In the genomic region with DNA sequence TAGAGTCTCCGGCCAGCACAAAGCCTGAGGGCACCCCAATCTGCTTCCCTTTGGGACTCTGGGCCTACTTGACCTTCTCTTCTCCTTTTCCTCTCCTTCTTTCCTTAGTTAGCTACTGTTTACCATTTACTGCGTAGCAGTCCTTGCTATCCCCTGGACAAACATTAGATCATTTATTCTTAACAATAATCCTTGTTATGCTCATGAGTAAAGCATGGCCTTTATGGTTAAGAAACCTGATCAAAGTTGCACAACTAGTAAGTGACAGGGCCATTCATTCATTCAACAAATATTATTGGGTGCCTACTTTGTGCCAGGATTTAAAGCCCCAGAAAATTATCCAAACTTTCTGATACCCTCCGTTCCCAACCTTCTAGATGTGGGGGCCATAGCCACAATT, we compare ENCODE assay signal across 11 cellular contexts. TPM values are rescaled to one million over a fixed set of nuclear protein-coding genes. Genes with fewer than 3 reads are reported as not detected.
DNase-seq lines count a peak whose midpoint lies in the region; ATAC-seq and TF ChIP-seq lines count a peak whose summit lies in the region.
"Had no signal": no experiment of that assay in that cellular context is flagged by ENCODE, and none has a peak within 500 bp of the region (broad histone marks: within the 10 kb centered on the region; RNA-seq: fewer than 3 reads in every experiment).

No MANE protein-coding gene starts in this region.

- peak overlapping the region; percentile 15 for H2AFZ ChIP-seq in neuronal stem cell (ENCODE audit: low read length)

- no peak overlapping the region for H4K8ac ChIP-seq in neuronal stem cell (ENCODE audit: low read depth, low read length)

- H3K9ac ChIP-seq in neuronal stem cell (ENCODE audit: low read depth, low read length, poor library complexity) = no peak overlapping the region

- no peak for TF ChIP-seq CTCF in cardiac muscle cell (IDR thresholded peaks at IDR 0.05; ENCODE audit: low read depth, low read length)
- TF ChIP-seq CTCF in coronary artery (IDR thresholded peaks at IDR 0.05) = no peak
- no peak for TF ChIP-seq CTCF in uterus (IDR thresholded peaks at IDR 0.05)

- no peak overlapping the region for H4K91ac ChIP-seq in neuronal stem cell (ENCODE audit: low read depth, low read length, poor library complexity)

- no peaks in the 10 kb centered on the region for H3K9me3 ChIP-seq in cardiac muscle cell (ENCODE audit: low read depth)
- H3K9me3 ChIP-seq in neuronal stem cell (replicated peaks in 1 of 2; ENCODE audit: control insufficient read depth in 2 of 2, insufficient read depth in 1 of 2, low read depth in 1 of 2, low read length in 2 of 2) = no peaks in the 10 kb centered on the region
- H3K9me3 ChIP-seq in uterus = no peaks in the 10 kb centered on the region

- no peak overlapping the region for H2AK5ac ChIP-seq in neuronal stem cell (ENCODE audit: low read depth, low read length)

- no peak for TF ChIP-seq POLR2A in uterus (IDR thresholded peaks at IDR 0.05)

- H2BK15ac ChIP-seq in neuronal stem cell (ENCODE audit: low read length) = no peak overlapping the region

- H3K14ac ChIP-seq in neuronal stem cell (ENCODE audit: low read length) = no peak overlapping the region

- no peak overlapping the region for H3K23ac ChIP-seq in neuronal stem cell (ENCODE audit: low read depth, low read length, poor library complexity)

- H3K18ac ChIP-seq in neuronal stem cell (ENCODE audit: low read length) = no peak overlapping the region

- peaks cover 36% of the 10 kb centered on the region for H3K4me1 ChIP-seq in cardiac muscle cell (ENCODE audit: low read depth)
- peaks cover 32 to 36% of the 10 kb centered on the region in 2 donors for H3K4me1 ChIP-seq in neuronal stem cell (ENCODE audit: control insufficient read depth in 2 of 2, insufficient read depth in 1 of 2, low read depth in 1 of 2, low read length in 2 of 2)
- peaks cover 24% of the 10 kb centered on the region in 2 donors for H3K4me1 ChIP-seq in uterus

- H3K36me3 ChIP-seq in cardiac muscle cell (no peaks in the 10 kb centered on the region), neuronal stem cell (replicated peaks in 1 of 2; ENCODE audit: control insufficient read depth in 2 of 2, insufficient read depth in 2 of 2, low read length in 2 of 2) (peaks cover 0 to 4% of the 10 kb centered on the region in 2 donors), uterus (no peaks in the 10 kb centered on the region)

- H2BK12ac ChIP-seq in neuronal stem cell (ENCODE audit: low read length) = no peak overlapping the region

- no peak for ATAC-seq in Right ventricle myocardium superior (ENCODE audit: poor library complexity)

- H3K27me3 ChIP-seq in cardiac muscle cell (no peaks in the 10 kb centered on the region), neuronal stem cell (ENCODE audit: control insufficient read depth in 3 of 3, insufficient read depth in 3 of 3, low read depth in 1 of 3, low read length in 3 of 3) (no peaks in the 10 kb centered on the region), uterus (no peaks in the 10 kb centered on the region)

- peaks cover 4% of the 10 kb centered on the region for H3K79me1 ChIP-seq in neuronal stem cell (ENCODE audit: low read depth, low read length)

- no peak for DNase-seq in cardiac muscle cell (ENCODE audit: low read depth in 1 of 2, low spot score in 1 of 2)
- no peak for DNase-seq in Right ventricle myocardium superior
- no peak for DNase-seq in coronary artery (ENCODE audit: low spot score)
- DNase-seq in neuronal stem cell (ENCODE audit: low spot score) = no peak
- DNase-seq in uterus = no peak
- no peak for DNase-seq in activated CD8-positive, alpha-beta memory T cell treated with anti-CD3 and anti-CD28 coated beads, Interleukin-2, amount 50 U/mL, for 48 hours
- no peak for DNase-seq in activated T-cell treated with anti-CD3 and anti-CD28 coated beads, Interleukin-2, amount 50 U/mL, for 48 hours
- DNase-seq in AG20443 (ENCODE audit: low spot score) = no peak
- DNase-seq: glutamatergic neuron, H9, NCI-H526 had no signal

- no peak overlapping the region for H2BK5ac ChIP-seq in neuronal stem cell (ENCODE audit: low read length)

- WGBS in neuronal stem cell (ENCODE audit: extremely low coverage in 2 of 2, insufficient read length in 2 of 2, insufficient replicate concordance in 1 of 2), 2 donors = no CpG with 5 or more reads among the region's 3 CpGs

- H2BK120ac ChIP-seq in neuronal stem cell (ENCODE audit: low read depth, low read length) = no peak overlapping the region

- H3K4me3 ChIP-seq in cardiac muscle cell (no peak overlapping the region), coronary artery (no peak overlapping the region), neuronal stem cell (ENCODE audit: low read length in 2 of 2) (no peak overlapping the region), uterus (no peak overlapping the region)

- intact Hi-C loops in Right ventricle myocardium superior (cut with DNase I) (no loop called here), uterus (cut with DNase I; ENCODE audit: low total_unique reads) (no loop called here)

- no peak overlapping the region for H3K4me2 ChIP-seq in neuronal stem cell (ENCODE audit: insufficient read depth, low read length, poor library complexity, severe bottlenecking)

- H3K4ac ChIP-seq in neuronal stem cell (ENCODE audit: low read length) = no peak overlapping the region

- peak overlapping the region; percentile 58 for H3K27ac ChIP-seq in cardiac muscle cell
- H3K27ac ChIP-seq in coronary artery = peak overlapping the region; percentile 96 to 100
- no peak overlapping the region for H3K27ac ChIP-seq in neuronal stem cell (replicated peaks; ENCODE audit: low read length)
- peak overlapping the region; percentile 98 to 99 for H3K27ac ChIP-seq in uterus

RNA-seq across cellular contexts. Expression of gene HDAC7, which starts 3.2 kb away (rescaled TPM):
- total RNA-seq in cardiac muscle cell = 43.3 and 93.0 TPM in 2 replicates
- polyA plus RNA-seq in cardiac muscle cell = 43.7 and 55.9 TPM in 2 replicates
- total RNA-seq in Right ventricle myocardium superior = 35.9 TPM
- 26.3 TPM for polyA plus RNA-seq in neuronal stem cell (2013, experiment 1 of 2)
- polyA plus RNA-seq in neuronal stem cell (2013, experiment 2 of 2) = 27.4 TPM
- 100 to 1,000 TPM in 1 of 4 donors, 10 to 100 TPM in 3; 33.0 to 191 (median 42.5) TPM for total RNA-seq in uterus

RNA-seq across cellular contexts. Expression of gene SLC48A1, which starts 49.8 kb away (rescaled TPM):
- total RNA-seq in cardiac muscle cell (23.3 and 26.2 TPM in 2 replicates), Right ventricle myocardium superior (26.8 TPM), uterus (10 to 100 TPM in 3 of 4 donors, 1 to 10 TPM in 1; 1.3 to 50.5 (median 15.4) TPM)
- 28.9 and 29.2 TPM in 2 replicates for polyA plus RNA-seq in cardiac muscle cell
- 12.5 TPM for polyA plus RNA-seq in neuronal stem cell (2013, experiment 1 of 2)
- polyA plus RNA-seq in neuronal stem cell (2013, experiment 2 of 2) = 12.3 TPM
